In genomic region chr6:20819774-20820400, GRCh38 we compare ENCODE assay signal across 21 cellular contexts.
"Had no signal": no experiment of that assay in that cellular context is flagged by ENCODE, and none has a peak within 500 bp of the region (broad histone marks: within the 10 kb centered on the region; RNA-seq: fewer than 3 reads in every experiment).

No MANE protein-coding gene starts in this region.

- H3K9ac ChIP-seq: SK-N-SH had no signal

- DNase-seq: KBM-7, MV-4-11, NCI-H1048, NCI-H1105 treated with DMSO at 0.1 percent for 48 hours, NCI-H1417 treated with DMSO at 0.1 percent for 48 hours, NCI-H146, NCI-H1694 treated with DMSO at 0.1 percent for 48 hours, NCI-H1930, NCI-H2081, NCI-H2107, NCI-H2227 treated with DMSO at 0.1 percent for 48 hours, NCI-H524, NCI-H774, PC-3, SHP77, SK-N-SH, SW 1271, T-cell had no signal

- H3K4me2 ChIP-seq: SK-N-SH had no signal

- H3K9me3 ChIP-seq: SK-N-SH had no signal

- H3K27ac ChIP-seq: RWPE1 had no signal

- ATAC-seq: HepG2, Panc1, PC-3, T-cell had no signal
